19 cellular contexts compared by ENCODE assay signal in genomic region chr1:224273651-224274050, GRCh38. TPM values are rescaled to one million over a fixed set of nuclear protein-coding genes. Genes with fewer than 3 reads are reported as not detected.
DNase-seq lines count a peak whose midpoint lies in the region; ATAC-seq, FAIRE-seq and TF ChIP-seq lines count a peak whose summit lies in the region.
"Had no signal": no experiment of that assay in that cellular context is flagged by ENCODE, and none has a peak within 500 bp of the region (broad histone marks: within the 10 kb centered on the region; RNA-seq: fewer than 3 reads in every experiment).

No MANE protein-coding gene starts in this region.

- no peaks in the 10 kb centered on the region for H4K20me1 ChIP-seq in K562 (replicated peaks; ENCODE audit: control insufficient read depth, insufficient read depth, low read length)

- no peak overlapping the region for H3K27ac ChIP-seq in K562 (ENCODE audit: extremely low read depth, low read depth, low read length)
- H3K27ac ChIP-seq: psoas muscle, thoracic aorta had no signal

- no peaks in the 10 kb centered on the region for H3K9me1 ChIP-seq in K562 (ENCODE audit: control insufficient read depth, insufficient read depth, low read length)

- H3K36me3 ChIP-seq in K562 (ENCODE audit: control insufficient read depth, insufficient read depth, low read length), result peaks cover 63% of the 10 kb centered on the region; the same call in 2 of the 3 replicates

- no peaks in the 10 kb centered on the region for H3K79me2 ChIP-seq in K562 (ENCODE audit: control insufficient read depth, insufficient read depth, low read length)

- no peaks in the 10 kb centered on the region for H3K4me1 ChIP-seq in K562 (replicated peaks in 1 of 2; ENCODE audit: control insufficient read depth in 2 of 2, insufficient read depth in 2 of 2, low read length in 2 of 2)
- H3K4me1 ChIP-seq: psoas muscle had no signal

- H2AFZ ChIP-seq in K562 (ENCODE audit: low read depth, low read length), result no peak overlapping the region

- H3K27me3 ChIP-seq in K562 (ENCODE audit: control insufficient read depth in 2 of 2, insufficient read depth in 2 of 2, low read length in 2 of 2), result no peaks in the 10 kb centered on the region

- no peak for FAIRE-seq in K562 (lab: Jason Lieb, UNC)
- FAIRE-seq: GM12892 had no signal

- CTCF ChIA-PET in K562 (lab: Yijun Ruan, JAX; ENCODE audit: low intra/inter-chr PET ratio), result no interaction called here

- POLR2A ChIA-PET in K562 (lab: Yijun Ruan, JAX), result interaction anchor here (0.5 to 1.0 kb wide), 3 partner anchors 11 to 41 kb away, joined by 3 to 4 read pairs (median 3); no protein-coding TSS in a partner anchor

- DNase-seq in AG08395 (ENCODE audit: low spot score), result peak; percentile 7
- DNase-seq in HS-5 (ENCODE audit: low read depth), result peak; percentile 37
- no peak for DNase-seq in K562 (ENCODE audit: extremely low read depth in 1 of 4, low spot score in 3 of 4)
- no peak for DNase-seq in left colon
- DNase-seq in midbrain (lab: John Stamatoyannopoulos, UW), result no peak
- no peak for DNase-seq in Ammon's horn (ENCODE audit: low spot score)
- DNase-seq in HuH-7.5 (ENCODE audit: low spot score), result no peak
- DNase-seq: activated CD4-positive, alpha-beta T cell treated with anti-CD3 and anti-CD28 coated beads, Interleukin-2, amount 10 ng/mL, durations not matched to agents 7 days and 5 days; effector memory CD8-positive, alpha-beta T cell; glutamatergic neuron; KG1; NCI-H1694; NCI-H748 treated with DMSO at 0.1 percent for 48 hours; psoas muscle; Right ventricle myocardium superior; T-helper 9 cell had no signal

- TF ChIP-seq EP300 in K562 (IDR thresholded peaks at IDR 0.05; ENCODE audit: low read length), result no peak

- in situ Hi-C loops in K562 (cut with MboI), result no loop called here

- H3K4me2 ChIP-seq in K562 (ENCODE audit: insufficient read depth, low read length), result no peak overlapping the region

- TF ChIP-seq POLR2A in K562 (conservative IDR thresholded peaks at IDR 0.05), result no peak

- TF ChIP-seq CTCF in K562 (IDR thresholded peaks at IDR 0.05 in 2 of 3, conservative IDR thresholded peaks at IDR 0.05 in 1 of 3; ENCODE audit: insufficient read depth in 2 of 3, low read depth in 1 of 3, low read length in 3 of 3), result no peak

- 68% methylated on average over 2 of the region's 2 CpGs for WGBS in K562 (ENCODE audit: insufficient coverage, low coverage, missing lambda C conversion rate)

- no peak for TF ChIP-seq RAD21 in K562 (CRISPR knock-in tag; conservative IDR thresholded peaks at IDR 0.05 in 1 of 2, IDR thresholded peaks at IDR 0.05 in 1 of 2)

- no peak overlapping the region for H3K9ac ChIP-seq in K562 (ENCODE audit: insufficient read depth in 1 of 2, low read depth in 2 of 2, low read length in 2 of 2)

- BruUV-seq in K562 (replicated peaks; lab: Mats Ljungman, UMichigan), result no TSS peak

- intact Hi-C loops in K562 (cut with micrococcal nuclease) (no loop called here), left colon (cut with DNase I, micrococcal nuclease) (no loop called here)

- ATAC-seq in K562 (no peak), left colon (peak; percentile 71), HG03108 (IDR thresholded peaks at IDR 0.05; ENCODE audit: unreplicated experiment) (no peak)
- ATAC-seq: effector memory CD8-positive, alpha-beta T cell; psoas muscle had no signal

- no peak overlapping the region for H3K4me3 ChIP-seq in K562
- H3K4me3 ChIP-seq: psoas muscle, thoracic aorta had no signal

- H3K9me3 ChIP-seq in K562 (replicated peaks; ENCODE audit: control insufficient read depth, insufficient read depth, low read depth, low read length), result no peaks in the 10 kb centered on the region
- H3K9me3 ChIP-seq: psoas muscle, thoracic aorta had no signal

TF ChIP-seq in K562, 482 proteins besides CTCF, POLR2A, EP300 and RAD21:
- TF ChIP-seq CEBPG (CRISPR knock-in tag; IDR thresholded peaks at IDR 0.05) (no peak), CEBPG (tag; conservative IDR thresholded peaks at IDR 0.05 in 1 of 2, IDR thresholded peaks at IDR 0.05 in 1 of 2) (0 out of 4 replicates have a peak, but pooled peaks of 1 of the 2 experiments have one; percentile 19), FOSL1 (tag; conservative IDR thresholded peaks at IDR 0.05) (peak; percentile 91), TEAD4 (IDR thresholded peaks at IDR 0.05; ENCODE audit: low read length) (no peak), TEAD4 (CRISPR knock-in tag; IDR thresholded peaks at IDR 0.05; ENCODE audit: borderline replicate concordance) (no peak), JUND (IDR thresholded peaks at IDR 0.05; ENCODE audit: borderline replicate concordance, low read depth, low read length) (0 out of 2 replicates have a peak, but pooled peaks have one; percentile 10), JUND (tag; IDR thresholded peaks at IDR 0.05; ENCODE audit: borderline replicate concordance, low read depth, low read length) (no peak), ATF3 (IDR thresholded peaks at IDR 0.05) (peak; percentile 61), ATF3 (CRISPR knock-in tag; conservative IDR thresholded peaks at IDR 0.05) (no peak), KLF16 (IDR thresholded peaks at IDR 0.05) (no peak)

RNA-seq across cellular contexts. Expression of gene NVL, which starts 56.3 kb away (rescaled TPM):
- 93.8 and 232 TPM in 2 replicates for total RNA-seq in K562 (2011; cell fraction: chromatin; rRNA removed; ENCODE audit: low replicate concordance)
- total RNA-seq in K562 (2011; cell fraction: nucleolus; rRNA removed), result 53.6 and 53.9 TPM in 2 replicates
- 64.7 and 78.1 TPM in 2 replicates for total RNA-seq in K562 (2011; cell fraction: nucleoplasm; rRNA removed)
- total RNA-seq in K562 (2014; rRNA removed) (38.8 and 47.5 TPM in 2 replicates), K562 (2014; rRNA removed; fragmentation: Illumina TruSeq; extraction: Trizol) (73.4 and 81.3 TPM in 2 replicates), K562 (2015; rRNA removed; fragmentation: Illumina TruSeq; extraction: Trizol) (60.2 and 62.9 TPM in 2 replicates), K562 (2021) (44.7 and 49.0 TPM in 2 replicates), left colon (10 to 100 TPM; 29.5 to 40.3 TPM)
- polyA plus RNA-seq in K562 (2011; rRNA removed) (49.3 and 55.9 TPM in 2 replicates), K562 (2014; fragmentation: Illumina TruSeq; extraction: Trizol) (63.6 and 73.9 TPM in 2 replicates), K562 (2014; fragmentation: Nextera tagmentation; extraction: Ambion mirVana) (10 to 100 TPM; 32.5 to 64.1 TPM), K562 (2014; rRNA removed) (73.0 and 86.6 TPM in 2 replicates)
- 19.9 and 32.6 TPM in 2 replicates for polyA plus RNA-seq in K562 (2011; cell fraction: cytosol; rRNA removed)
- 48.7 and 51.8 TPM in 2 replicates for polyA plus RNA-seq in K562 (2011; cell fraction: nucleus; rRNA removed)
- 32.6 and 42.5 TPM in 2 replicates for polyA plus RNA-seq in K562 (2012)
- polyA minus RNA-seq in K562 (2011; rRNA and poly(A)+ RNA removed), result 77.2 and 86.5 TPM in 2 replicates
- polyA minus RNA-seq in K562 (2011; cell fraction: cytosol; rRNA and poly(A)+ RNA removed), result 21.6 and 25.9 TPM in 2 replicates
- 49.1 and 77.1 TPM in 2 replicates for polyA minus RNA-seq in K562 (2011; cell fraction: nucleus; rRNA and poly(A)+ RNA removed)

Comparison
In these comparisons a context has a peak if more than half of its experiments do, and no peak if none do; other contexts are left out.
1. DNase-seq: peak in AG08395 (single experiment) and HS-5 (single experiment); none in K562 (0 of 4), left colon (0 of 2), midbrain (single experiment), Ammon's horn (single experiment) and HuH-7.5 (single experiment).